ENCODE assay signal across 8 cellular contexts in genomic region chr19:39413903-39414608, GRCh38. TPM values are rescaled to one million over a fixed set of nuclear protein-coding genes. Genes with fewer than 3 reads are reported as not detected.
DNase-seq lines count a peak whose midpoint lies in the region; ATAC-seq, FAIRE-seq and TF ChIP-seq lines count a peak whose summit lies in the region.

No MANE protein-coding gene starts in this region.

- 0 out of 2 replicates have a peak, but pooled peaks have one; percentile 9 for TF ChIP-seq RAD21 in GM12878 (IDR thresholded peaks at IDR 0.05; ENCODE audit: insufficient read depth, low read depth, low read length)

- peak overlapping the region; percentile 99 for H3K9ac ChIP-seq in GM12878 (ENCODE audit: control insufficient read depth, insufficient read depth, low read length)

- no peaks in the 10 kb centered on the region for H3K9me3 ChIP-seq in BE2C
- H3K9me3 ChIP-seq in HEK293 (ENCODE audit: control insufficient read depth, insufficient read depth, low read depth, low read length) = no peaks in the 10 kb centered on the region
- no peaks in the 10 kb centered on the region for H3K9me3 ChIP-seq in GM12878 (replicated peaks; ENCODE audit: control insufficient read depth, insufficient read depth, low read length)
- no peaks in the 10 kb centered on the region for H3K9me3 ChIP-seq in thyroid gland

- peaks cover 6% of the 10 kb centered on the region for H3K36me3 ChIP-seq in BE2C
- H3K36me3 ChIP-seq in HEK293 (ENCODE audit: control insufficient read depth in 2 of 2, insufficient read depth in 1 of 2, low read length in 2 of 2) = peaks cover 35 to 40% of the 10 kb centered on the region in 2 experiments; a peak in 2 of 3 replicates
- peaks cover 6% of the 10 kb centered on the region in 2 experiments; a peak in 3 of 4 replicates for H3K36me3 ChIP-seq in GM12878 (ENCODE audit: control insufficient read depth in 2 of 2, insufficient read depth in 2 of 2, low read length in 1 of 2)
- H3K36me3 ChIP-seq in thyroid gland = peaks cover 5 to 6% of the 10 kb centered on the region in 2 donors

- H3K4me1 ChIP-seq in BE2C (peaks cover 9% of the 10 kb centered on the region), HEK293 (ENCODE audit: control insufficient read depth, insufficient read depth, low read length) (peaks cover 24% of the 10 kb centered on the region), GM12878 (ENCODE audit: control insufficient read depth, insufficient read depth, low read length) (peaks cover 15% of the 10 kb centered on the region), thyroid gland (peaks cover 29 to 43% of the 10 kb centered on the region in 2 donors)

- FAIRE-seq in GM12878 (lab: Jason Lieb, UNC) = peak; percentile 54

- no peak for TF ChIP-seq EP300 in GM12878 (IDR thresholded peaks at IDR 0.05; ENCODE audit: borderline replicate concordance in 1 of 2, control insufficient read depth in 1 of 2, low read depth in 2 of 2, low read length in 2 of 2)

- in situ Hi-C loops in GM12878 (cut with MboI) = loop anchor here (5.0 kb wide), 1 partner anchor 292 kb away; no protein-coding TSS in a partner anchor

- RAD21 ChIA-PET in GM12878 (lab: Charles Lee; ENCODE audit: unreplicated experiment) = interaction anchor here (0.5 to 1.5 kb wide), 7 partner anchors 13 to 89 kb away, joined by 3 to 6 read pairs (median 4); partner anchors contain the start of genes GMFG, MED29, PAF1 and RPS16

- H3K4me2 ChIP-seq in GM12878 (ENCODE audit: control insufficient read depth, insufficient read depth) = peak overlapping the region; percentile 25

- POLR2A ChIA-PET in HEK293 (lab: Yijun Ruan, JAX) = interaction anchor here (0.6 to 2.3 kb wide), 8 partner anchors 10 to 85 kb away, joined by 3 to 68 read pairs (median 9); partner anchors contain the start of genes DLL3, MED29, PAF1 and RPS16
- POLR2A ChIA-PET in GM12878 (lab: Charles Lee) = interaction anchor here (0.8 to 2.3 kb wide), 5 partner anchors 9 to 125 kb away, joined by 3 to 6 read pairs (median 3); no protein-coding TSS in a partner anchor

- H4K20me1 ChIP-seq in GM12878 (ENCODE audit: control insufficient read depth, insufficient read depth) = no peaks in the 10 kb centered on the region

- no TSS peak for BruUV-seq in GM12878 (replicated peaks; lab: Mats Ljungman, UMichigan)

- CTCF ChIA-PET in HEK293 (lab: Yijun Ruan, JAX) = interaction anchor here (0.6 to 2.6 kb wide), 19 partner anchors 9 to 428 kb away, joined by 3 to 16 read pairs (median 3); partner anchors contain the start of genes MED29, PAF1 and RPS16
- CTCF ChIA-PET in GM12878 (lab: Yijun Ruan, JAX) = interaction anchor here (0.5 to 1.7 kb wide), 11 partner anchors 9 to 258 kb away, joined by 3 to 11 read pairs (median 3); partner anchors contain the start of gene RPS16

- TF ChIP-seq POLR2A in GM12878 (IDR thresholded peaks at IDR 0.05; ENCODE audit: low read depth, low read length) = 0 out of 2 replicates have a peak, but pooled peaks have one; percentile 11
- TF ChIP-seq POLR2A in thyroid gland (IDR thresholded peaks at IDR 0.05) = peak in 1 of 2 donors; percentile 22

- H3K4me3 ChIP-seq in BE2C (ENCODE audit: low read depth, low read length) (peak overlapping the region; percentile 94), HEK293 (ENCODE audit: low read depth, low read length) (peak overlapping the region; percentile 69), GM12878 (peak overlapping the region; percentile 98), thyroid gland (replicated peaks in 1 of 3) (peak overlapping the region in 2 of 3 donors; percentile 50 to 77)

- H3K27me3 ChIP-seq in BE2C (no peaks in the 10 kb centered on the region), GM12878 (replicated peaks in 1 of 2; ENCODE audit: control insufficient read depth in 2 of 2, insufficient read depth in 2 of 2, low read length in 1 of 2) (no peaks in the 10 kb centered on the region), layer of hippocampus (ENCODE audit: control insufficient read depth, insufficient read depth, low read length) (no peaks in the 10 kb centered on the region), thyroid gland (no peaks in the 10 kb centered on the region)

- 21% methylated on average over 18 of the region's 18 CpGs for WGBS in GM12878 (ENCODE audit: insufficient coverage, insufficient replicate concordance, low lambda C conversion rate, missing lambda C conversion rate)
- WGBS in thyroid gland, 2 donors = 33 to 45% methylated on average over 18 of the region's 18 CpGs

- SMC1A ChIA-PET in GM12878 (lab: Charles Lee; ENCODE audit: uncharacterized antibody, unreplicated experiment) = interaction anchor here (1.1 to 1.6 kb wide), 7 partner anchors 10 to 258 kb away, joined by 3 to 6 read pairs (median 4); partner anchors contain the start of gene RPS16

- H2AFZ ChIP-seq in GM12878 (ENCODE audit: control insufficient read depth, low read depth, low read length) = no peak overlapping the region

- intact Hi-C loops in GM12878 (cut with micrococcal nuclease; ENCODE audit: unreplicated experiment) = loop anchor here (2.0 to 10.0 kb wide), 4 partner anchors 17 to 382 kb away; partner anchors contain the start of genes EID2B and FBXO27
- intact Hi-C loops in thyroid gland (cut with DNase I) = no loop called here

- peak; percentile 61 for DNase-seq in BE2C
- no peak for DNase-seq in GM12878 (ENCODE audit: low read depth, low spot score)
- DNase-seq in thyroid gland = peak; percentile 63 to 72
- no peak for DNase-seq in EL
- DNase-seq in NCI-H2081 (lab: John Stamatoyannopoulos, UW) = no peak

- H3K27ac ChIP-seq in HEK293 (ENCODE audit: extremely low read depth, low read depth, low read length) (peak overlapping the region; percentile 91), GM12878 (ENCODE audit: control insufficient read depth, insufficient read depth) (peak overlapping the region; percentile 93), layer of hippocampus (ENCODE audit: low read depth, low read length) (peak overlapping the region; percentile 48), thyroid gland (peak overlapping the region; percentile 94 to 100 (median 95))

- peak; percentile 50 for TF ChIP-seq CTCF in BE2C (IDR thresholded peaks at IDR 0.05; ENCODE audit: low read depth, low read length)
- peak; percentile 98 for TF ChIP-seq CTCF in HEK293 (tag by site-specific recombination; IDR thresholded peaks at IDR 0.05)
- peak; percentile 18 to 33 (median 21); a peak in 2 of 6 replicates for TF ChIP-seq CTCF in GM12878 (IDR thresholded peaks at IDR 0.05 in 2 of 3, conservative IDR thresholded peaks at IDR 0.05 in 1 of 3; ENCODE audit: control insufficient read depth in 2 of 3, extremely low read depth in 1 of 3, insufficient read depth in 1 of 3, low read depth in 3 of 3, low read length in 3 of 3)
- no peak for TF ChIP-seq CTCF in thyroid gland (IDR thresholded peaks at IDR 0.05)

- no peak for ATAC-seq in GM12878
- ATAC-seq in GM19463 (IDR thresholded peaks at IDR 0.05; ENCODE audit: unreplicated experiment) = no peak

- H3K79me2 ChIP-seq in GM12878 (ENCODE audit: control insufficient read depth, insufficient read depth, low read length) = peaks cover 40% of the 10 kb centered on the region

RNA-seq across cellular contexts. Expression of gene PLEKHG2, which starts 1.6 kb away (rescaled TPM):
- 35.9 TPM for polyA plus RNA-seq in BE2C (2012; ENCODE audit: insufficient read depth, insufficient read length, low read depth)
- 49.8 and 54.8 TPM in 2 replicates for total RNA-seq in GM12878 (2013; cell fraction: nucleolus; rRNA removed)
- 13.4 and 18.1 TPM in 2 replicates for total RNA-seq in GM12878 (2014; rRNA removed)
- total RNA-seq in GM12878 (2014; rRNA removed; fragmentation: Illumina TruSeq; extraction: Trizol) = 12.1 and 13.6 TPM in 2 replicates
- total RNA-seq in GM12878 (2021) = 56.6 and 62.5 TPM in 2 replicates
- polyA plus RNA-seq in GM12878 (2011; ENCODE audit: low read depth) = 10.5 TPM
- 6.3 and 10.4 TPM in 2 replicates for polyA plus RNA-seq in GM12878 (2011; rRNA removed)
- 8.8 and 23.4 TPM in 2 replicates for polyA plus RNA-seq in GM12878 (2011; cell fraction: cytosol; rRNA removed)
- polyA plus RNA-seq in GM12878 (2011; cell fraction: nucleus; rRNA removed) = 78.6 and 96.3 TPM in 2 replicates
- polyA plus RNA-seq in GM12878 (2012) = 29.4 and 34.1 TPM in 2 replicates
- polyA plus RNA-seq in GM12878 (2014; fragmentation: Illumina TruSeq; extraction: Trizol) = 17.1 and 114 TPM in 2 replicates
- polyA plus RNA-seq in GM12878 (2014; fragmentation: Nextera tagmentation; extraction: Ambion mirVana) = 1 to 10 TPM; 3.0 to 7.2 TPM
- polyA plus RNA-seq in GM12878 (2014; rRNA removed) = 25.2 and 31.8 TPM in 2 replicates
- polyA plus RNA-seq in GM12878 (2016; fragmentation: Nextera tagmentation; extraction: Ambion mirVana) = 10 to 100 TPM; 17.3 to 18.1 TPM
- 5.9 and 32.7 TPM in 2 replicates for polyA minus RNA-seq in GM12878 (2011; rRNA and poly(A)+ RNA removed)
- polyA minus RNA-seq in GM12878 (2011; cell fraction: cytosol; rRNA and poly(A)+ RNA removed) = 13.9 and 15.4 TPM in 2 replicates
- 20.4 and 29.4 TPM in 2 replicates for polyA minus RNA-seq in GM12878 (2011; cell fraction: nucleus; rRNA and poly(A)+ RNA removed)
- 10 to 100 TPM in 2 of 4 donors, 1 to 10 TPM in 2; 8.2 to 29.1 (median 10.7) TPM for total RNA-seq in thyroid gland

RNA-seq across cellular contexts. Expression of gene ZFP36, which starts 7.4 kb away (rescaled TPM):
- 16.7 TPM for polyA plus RNA-seq in BE2C (2012; ENCODE audit: insufficient read depth, insufficient read length, low read depth)
- total RNA-seq in GM12878 (2013; cell fraction: nucleolus; rRNA removed) = 55.8 and 57.7 TPM in 2 replicates
- total RNA-seq in GM12878 (2014; rRNA removed) (10.1 and 11.9 TPM in 2 replicates), GM12878 (2014; rRNA removed; fragmentation: Illumina TruSeq; extraction: Trizol) (10.0 and 10.1 TPM in 2 replicates), GM12878 (2021) (50.1 and 55.0 TPM in 2 replicates), thyroid gland (100 to 1,000 TPM in 1 of 4 donors, 10 to 100 TPM in 3; 32.4 to 109 (median 62.4) TPM)
- polyA plus RNA-seq in GM12878 (2011; ENCODE audit: low read depth) = 10.7 TPM
- polyA plus RNA-seq in GM12878 (2011; rRNA removed) (2.9 and 5.3 TPM in 2 replicates), GM12878 (2014; fragmentation: Illumina TruSeq; extraction: Trizol) (24.3 and 30.2 TPM in 2 replicates), GM12878 (2014; fragmentation: Nextera tagmentation; extraction: Ambion mirVana) (1 to 10 TPM; 5.3 to 7.8 TPM), GM12878 (2014; rRNA removed) (31.3 and 31.6 TPM in 2 replicates), GM12878 (2016; fragmentation: Nextera tagmentation; extraction: Ambion mirVana) (10 to 100 TPM; 39.7 to 43.7 TPM)
- 8.8 and 14.3 TPM in 2 replicates for polyA plus RNA-seq in GM12878 (2011; cell fraction: cytosol; rRNA removed)
- 74.9 and 76.1 TPM in 2 replicates for polyA plus RNA-seq in GM12878 (2011; cell fraction: nucleus; rRNA removed)
- polyA plus RNA-seq in GM12878 (2012) = 39.8 and 73.1 TPM in 2 replicates
- polyA minus RNA-seq in GM12878 (2011; rRNA and poly(A)+ RNA removed) = 3.7 and 10.3 TPM in 2 replicates
- polyA minus RNA-seq in GM12878 (2011; cell fraction: cytosol; rRNA and poly(A)+ RNA removed) = 30.7 and 36.4 TPM in 2 replicates
- polyA minus RNA-seq in GM12878 (2011; cell fraction: nucleus; rRNA and poly(A)+ RNA removed) = 64.4 and 90.9 TPM in 2 replicates

RNA-seq across cellular contexts. Expression of gene RPS16, which starts 21.7 kb away (rescaled TPM):
- polyA plus RNA-seq in BE2C (2012; ENCODE audit: insufficient read depth, insufficient read length, low read depth) = 3,669 TPM
- total RNA-seq in GM12878 (2013; cell fraction: nucleolus; rRNA removed) = 10.8 and 16.1 TPM in 2 replicates
- total RNA-seq in GM12878 (2014; rRNA removed) (1,897 and 2,276 TPM in 2 replicates), GM12878 (2014; rRNA removed; fragmentation: Illumina TruSeq; extraction: Trizol) (144 and 148 TPM in 2 replicates), GM12878 (2021) (3,603 and 3,713 TPM in 2 replicates), thyroid gland (1,000 to 10,000 TPM in 2 of 4 donors, 100 to 1,000 TPM in 2; 919 to 2,686 (median 1,277) TPM)
- polyA plus RNA-seq in GM12878 (2011; ENCODE audit: low read depth) = 5,627 TPM
- polyA plus RNA-seq in GM12878 (2011; rRNA removed) (1,202 and 1,881 TPM in 2 replicates), GM12878 (2014; fragmentation: Illumina TruSeq; extraction: Trizol) (1,250 and 2,410 TPM in 2 replicates), GM12878 (2014; fragmentation: Nextera tagmentation; extraction: Ambion mirVana) (1,000 to 10,000 TPM; 3,810 to 4,177 TPM), GM12878 (2014; rRNA removed) (4,404 and 4,810 TPM in 2 replicates), GM12878 (2016; fragmentation: Nextera tagmentation; extraction: Ambion mirVana) (1,000 to 10,000 TPM; 1,821 to 1,829 TPM)
- 7,530 and 7,949 TPM in 2 replicates for polyA plus RNA-seq in GM12878 (2011; cell fraction: cytosol; rRNA removed)
- polyA plus RNA-seq in GM12878 (2011; cell fraction: nucleus; rRNA removed) = 2,024 and 2,282 TPM in 2 replicates
- 5,175 and 6,218 TPM in 2 replicates for polyA plus RNA-seq in GM12878 (2012)
- polyA minus RNA-seq in GM12878 (2011; rRNA and poly(A)+ RNA removed) = 1,788 and 3,301 TPM in 2 replicates
- polyA minus RNA-seq in GM12878 (2011; cell fraction: cytosol; rRNA and poly(A)+ RNA removed) = 1,375 and 1,377 TPM in 2 replicates
- polyA minus RNA-seq in GM12878 (2011; cell fraction: nucleus; rRNA and poly(A)+ RNA removed) = 333 and 402 TPM in 2 replicates

RNA-seq across cellular contexts. Expression of gene MED29, which starts 22.9 kb away (rescaled TPM):
- 101 TPM for polyA plus RNA-seq in BE2C (2012; ENCODE audit: insufficient read depth, insufficient read length, low read depth)
- total RNA-seq in GM12878 (2013; cell fraction: nucleolus; rRNA removed) = 12.2 and 14.2 TPM in 2 replicates
- 22.6 and 22.7 TPM in 2 replicates for total RNA-seq in GM12878 (2014; rRNA removed)
- 12.8 and 14.5 TPM in 2 replicates for total RNA-seq in GM12878 (2014; rRNA removed; fragmentation: Illumina TruSeq; extraction: Trizol)
- total RNA-seq in GM12878 (2021) = 26.2 and 28.0 TPM in 2 replicates
- 9.9 TPM for polyA plus RNA-seq in GM12878 (2011; ENCODE audit: low read depth)
- 13.9 and 19.5 TPM in 2 replicates for polyA plus RNA-seq in GM12878 (2011; rRNA removed)
- 32.6 and 34.4 TPM in 2 replicates for polyA plus RNA-seq in GM12878 (2011; cell fraction: cytosol; rRNA removed)
- polyA plus RNA-seq in GM12878 (2011; cell fraction: nucleus; rRNA removed) = 14.1 and 18.7 TPM in 2 replicates
- 15.5 and 16.8 TPM in 2 replicates for polyA plus RNA-seq in GM12878 (2012)
- 16.7 and 23.0 TPM in 2 replicates for polyA plus RNA-seq in GM12878 (2014; fragmentation: Illumina TruSeq; extraction: Trizol)
- polyA plus RNA-seq in GM12878 (2014; fragmentation: Nextera tagmentation; extraction: Ambion mirVana) = 1 to 10 TPM; 3.2 to 5.1 TPM
- 24.4 and 26.4 TPM in 2 replicates for polyA plus RNA-seq in GM12878 (2014; rRNA removed)
- polyA plus RNA-seq in GM12878 (2016; fragmentation: Nextera tagmentation; extraction: Ambion mirVana) = 10 to 100 TPM; 31.9 to 36.6 TPM
- 19.4 and 20.9 TPM in 2 replicates for polyA minus RNA-seq in GM12878 (2011; rRNA and poly(A)+ RNA removed)
- polyA minus RNA-seq in GM12878 (2011; cell fraction: cytosol; rRNA and poly(A)+ RNA removed) = 5.5 and 8.7 TPM in 2 replicates
- polyA minus RNA-seq in GM12878 (2011; cell fraction: nucleus; rRNA and poly(A)+ RNA removed) = 18.6 and 27.7 TPM in 2 replicates
- 10 to 100 TPM; 44.3 to 77.5 (median 63.4) TPM for total RNA-seq in thyroid gland

RNA-seq across cellular contexts. Expression of gene PAF1, which starts 23.1 kb away (rescaled TPM):
- polyA plus RNA-seq in BE2C (2012; ENCODE audit: insufficient read depth, insufficient read length, low read depth) = 130 TPM
- 15.4 and 21.4 TPM in 2 replicates for total RNA-seq in GM12878 (2013; cell fraction: nucleolus; rRNA removed)
- 35.9 and 40.0 TPM in 2 replicates for total RNA-seq in GM12878 (2014; rRNA removed)
- 26.2 and 32.2 TPM in 2 replicates for total RNA-seq in GM12878 (2014; rRNA removed; fragmentation: Illumina TruSeq; extraction: Trizol)
- 33.8 and 34.8 TPM in 2 replicates for total RNA-seq in GM12878 (2021)
- polyA plus RNA-seq in GM12878 (2011; ENCODE audit: low read depth) = 19.7 TPM
- polyA plus RNA-seq in GM12878 (2011; rRNA removed) = 34.2 and 44.6 TPM in 2 replicates
- polyA plus RNA-seq in GM12878 (2011; cell fraction: cytosol; rRNA removed) = 44.0 and 45.7 TPM in 2 replicates
- 53.9 and 78.1 TPM in 2 replicates for polyA plus RNA-seq in GM12878 (2011; cell fraction: nucleus; rRNA removed)
- 34.7 and 38.4 TPM in 2 replicates for polyA plus RNA-seq in GM12878 (2012)
- polyA plus RNA-seq in GM12878 (2014; fragmentation: Illumina TruSeq; extraction: Trizol) = 38.3 and 44.2 TPM in 2 replicates
- 1 to 10 TPM; 1.7 to 3.7 TPM for polyA plus RNA-seq in GM12878 (2014; fragmentation: Nextera tagmentation; extraction: Ambion mirVana)
- polyA plus RNA-seq in GM12878 (2014; rRNA removed) = 39.2 and 41.8 TPM in 2 replicates
- 10 to 100 TPM; 39.3 to 45.8 TPM for polyA plus RNA-seq in GM12878 (2016; fragmentation: Nextera tagmentation; extraction: Ambion mirVana)
- 28.8 and 36.4 TPM in 2 replicates for polyA minus RNA-seq in GM12878 (2011; rRNA and poly(A)+ RNA removed)
- 15.4 and 26.1 TPM in 2 replicates for polyA minus RNA-seq in GM12878 (2011; cell fraction: cytosol; rRNA and poly(A)+ RNA removed)
- polyA minus RNA-seq in GM12878 (2011; cell fraction: nucleus; rRNA and poly(A)+ RNA removed) = 30.0 and 47.1 TPM in 2 replicates
- 10 to 100 TPM; 38.8 to 60.3 (median 50.8) TPM for total RNA-seq in thyroid gland

Comparison
In these comparisons a context has a peak if more than half of its experiments do, and no peak if none do; other contexts are left out.
1. DNase-seq: peak in BE2C (single experiment) and thyroid gland (2 of 2); none in GM12878 (single experiment), EL (single experiment) and NCI-H2081 (0 of 2).
2. CTCF ChIP-seq: peak in BE2C (single experiment), HEK293 (single experiment) and GM12878 (3 of 3); none in thyroid gland (0 of 6).
3. Peak in every context shown above with its lines, with median percentiles within 50 percentile points of each other: H3K4me3 ChIP-seq and H3K27ac ChIP-seq.